8 cellular contexts compared by ENCODE assay signal in genomic region chr6:54718541-54719023, GRCh38.
DNase-seq lines count a peak whose midpoint lies in the region; ATAC-seq and TF ChIP-seq lines count a peak whose summit lies in the region.

No MANE protein-coding gene starts in this region.

- H3K4me3 ChIP-seq in coronary artery: no peak overlapping the region

- no peak for TF ChIP-seq CTCF in coronary artery (IDR thresholded peaks at IDR 0.05)

- ATAC-seq in HG02642 (IDR thresholded peaks at IDR 0.05; ENCODE audit: poor library complexity, unreplicated experiment): no peak

- in situ Hi-C loops in SK-MEL-5 (cut with HindIII; ENCODE audit: low pct_unique_long_range_greater_than_20kb, low sequenced_read_pairs): no loop called here

- DNase-seq in DMS79 (lab: John Stamatoyannopoulos, UW): peak; percentile 88
- peak; percentile 86 for DNase-seq in NCI-H1694 treated with DMSO at 0.1 percent for 48 hours (lab: John Stamatoyannopoulos, UW)
- DNase-seq in SK-MEL-5 (ENCODE audit: low read depth, low spot score): peak; percentile 43
- peak; percentile 22 for DNase-seq in mucosa of gallbladder (ENCODE audit: low spot score)
- DNase-seq in mesenteric fat pad (ENCODE audit: low spot score): no peak
- DNase-seq in T1000 (lab: John Stamatoyannopoulos, UW): no peak
- no peak for DNase-seq in coronary artery (ENCODE audit: low spot score)

- no peak overlapping the region for H3K27ac ChIP-seq in coronary artery

Comparison
In these comparisons a context has a peak if more than half of its experiments do, and no peak if none do; other contexts are left out.
1. DNase-seq: peak in DMS79 (single experiment), NCI-H1694 treated with DMSO at 0.1 percent for 48 hours (single experiment), SK-MEL-5 (single experiment) and mucosa of gallbladder (single experiment); none in mesenteric fat pad (single experiment), T1000 (single experiment) and coronary artery (single experiment).